In the genomic region with DNA sequence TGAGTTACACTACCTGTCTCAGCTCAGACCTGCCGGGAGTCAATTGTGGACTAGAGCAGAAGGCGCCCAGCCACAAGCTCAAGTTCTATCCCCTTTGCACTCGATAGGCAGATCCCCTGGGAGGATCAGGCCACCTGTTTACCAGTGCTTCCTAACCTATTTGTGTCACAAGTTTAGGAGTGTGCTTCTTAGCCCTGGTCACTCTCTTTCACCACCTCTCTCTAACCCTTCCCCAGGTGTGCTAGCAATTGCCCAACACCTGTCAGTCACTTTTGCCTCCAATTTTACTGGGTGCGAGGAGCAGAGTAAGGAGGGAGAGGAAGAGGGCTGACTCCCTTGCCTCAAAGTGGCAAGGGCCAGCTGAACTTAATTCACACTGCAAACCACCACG, we compare ENCODE assay signal across 8 cellular contexts. TPM values are rescaled to one million over a fixed set of nuclear protein-coding genes. Genes with fewer than 3 reads are reported as not detected.
DNase-seq lines count a peak whose midpoint lies in the region; ATAC-seq and TF ChIP-seq lines count a peak whose summit lies in the region.

No MANE protein-coding gene starts in this region.

- TF ChIP-seq EP300 in Ishikawa (IDR thresholded peaks at IDR 0.05; ENCODE audit: borderline replicate concordance) = no peak

- ATAC-seq in left lobe of liver (peak; percentile 11), thoracic aorta (ENCODE audit: insufficient number of reproducible peaks, low FRiP score, low read depth) (no peak)

- peak overlapping the region; percentile 93 for H3K27ac Mint-ChIP-seq in activated CD4-positive, alpha-beta T cell treated with anti-CD3 and anti-CD28 coated beads, Interleukin-2, amount 10 ng/mL, durations not matched to agents 24 days and 14 days

- H3K9me3 Mint-ChIP-seq in activated CD4-positive, alpha-beta T cell treated with anti-CD3 and anti-CD28 coated beads, Interleukin-2, amount 10 ng/mL, durations not matched to agents 24 days and 14 days = no peaks in the 10 kb centered on the region

- H3K9me3 ChIP-seq in thoracic aorta = no peaks in the 10 kb centered on the region

- peaks cover 16% of the 10 kb centered on the region for H3K36me3 Mint-ChIP-seq in activated CD4-positive, alpha-beta T cell treated with anti-CD3 and anti-CD28 coated beads, Interleukin-2, amount 10 ng/mL, durations not matched to agents 24 days and 14 days (ENCODE audit: low read depth)

- H3K27me3 Mint-ChIP-seq in activated CD4-positive, alpha-beta T cell treated with anti-CD3 and anti-CD28 coated beads, Interleukin-2, amount 10 ng/mL, durations not matched to agents 24 days and 14 days = peaks cover 2% of the 10 kb centered on the region

- intact Hi-C loops in activated CD4-positive, alpha-beta T cell treated with anti-CD3 and anti-CD28 coated beads, Interleukin-2, amount 10 ng/mL, durations not matched to agents 24 days and 14 days (cut with micrococcal nuclease) = loop anchor here (1.0 to 5.0 kb wide), 4 partner anchors 120 to 853 kb away; a partner anchor contains a TSS

- H3K27ac ChIP-seq in angular gyrus (ENCODE audit: low read depth, low read length) = peak overlapping the region; percentile 79
- peak overlapping the region; percentile 77 for H3K27ac ChIP-seq in thoracic aorta

- H3K4me3 Mint-ChIP-seq in activated CD4-positive, alpha-beta T cell treated with anti-CD3 and anti-CD28 coated beads, Interleukin-2, amount 10 ng/mL, durations not matched to agents 24 days and 14 days = peak overlapping the region; percentile 93

- peaks cover 39% of the 10 kb centered on the region for H3K4me1 Mint-ChIP-seq in activated CD4-positive, alpha-beta T cell treated with anti-CD3 and anti-CD28 coated beads, Interleukin-2, amount 10 ng/mL, durations not matched to agents 24 days and 14 days

- peak overlapping the region; percentile 99 for H3K4me3 ChIP-seq in thoracic aorta

- TF ChIP-seq CTCF in thoracic aorta (IDR thresholded peaks at IDR 0.05) = no peak

- no peaks in the 10 kb centered on the region for H3K27me3 ChIP-seq in thoracic aorta (replicated peaks; ENCODE audit: insufficient read depth)

- no peak for DNase-seq in activated CD4-positive, alpha-beta T cell treated with anti-CD3 and anti-CD28 coated beads, Interleukin-2, amount 10 ng/mL, durations not matched to agents 24 days and 14 days
- DNase-seq in activated CD4-positive, alpha-beta T cell treated with anti-CD3 and anti-CD28 coated beads, Interleukin-2, amount 50 U/mL, for 1 hour = no peak
- DNase-seq in left lobe of liver (ENCODE audit: low spot score) (no peak), thoracic aorta (ENCODE audit: low spot score) (no peak), SK-N-DZ (ENCODE audit: low spot score) (no peak), foreskin melanocyte (no peak)

- TF ChIP-seq RAD21 in Ishikawa (IDR thresholded peaks at IDR 0.05; ENCODE audit: low read depth) = no peak

- peaks cover 20 to 34% of the 10 kb centered on the region in 2 donors for H3K4me1 ChIP-seq in thoracic aorta (ENCODE audit: control insufficient read depth in 1 of 2, low read depth in 2 of 2)

- no peaks in the 10 kb centered on the region for H3K36me3 ChIP-seq in thoracic aorta

TF ChIP-seq in Ishikawa, 13 proteins besides CTCF, POLR2A, EP300 and RAD21:
- TF ChIP-seq CREB1 (IDR thresholded peaks at IDR 0.05; ENCODE audit: low read depth) = no peak
- no peak for TF ChIP-seq EGR1 (IDR thresholded peaks at IDR 0.05)
- TF ChIP-seq CEBPB (IDR thresholded peaks at IDR 0.05) = peak; percentile 61

RNA-seq across cellular contexts. Expression of a gene that starts 0.7 kb away (rescaled TPM):
- total RNA-seq in activated CD4-positive, alpha-beta T cell treated with anti-CD3 and anti-CD28 coated beads, Interleukin-2, amount 10 ng/mL, durations not matched to agents 24 days and 14 days = 20.4 and 20.7 TPM in 2 replicates
- 9.0 TPM for total RNA-seq in left lobe of liver
- 10 to 100 TPM in 1 of 2 donors, 1 to 10 TPM in 1; 9.7 to 13.6 TPM for total RNA-seq in thoracic aorta
- 6.9 and 7.2 TPM in 2 replicates for polyA plus RNA-seq in SK-N-DZ (2014; cell fraction: cytosol; rRNA removed)
- 3.3 and 4.0 TPM in 2 replicates for polyA plus RNA-seq in SK-N-DZ (2014; cell fraction: nucleus; rRNA removed)
